Comparison of ENCODE assay signal across 10 cellular contexts in genomic region chr13:44238011-44238421, GRCh38.
DNase-seq lines count a peak whose midpoint lies in the region; ATAC-seq and TF ChIP-seq lines count a peak whose summit lies in the region.
"Had no signal": no experiment of that assay in that cellular context is flagged by ENCODE, and none has a peak within 500 bp of the region (broad histone marks: within the 10 kb centered on the region; RNA-seq: fewer than 3 reads in every experiment).

No MANE protein-coding gene starts in this region.

- 71 to 82% (median 82%) methylated on average over 3 of the region's 3 CpGs for WGBS in psoas muscle, 3 donors

- DNase-seq in AG09319 (ENCODE audit: extremely low read depth, low read depth) = peak; percentile 50
- DNase-seq in SJSA1 (ENCODE audit: low read depth in 1 of 2, low spot score in 2 of 2) = no peak
- DNase-seq in fibroblast of pulmonary artery (ENCODE audit: low read depth) = peak; percentile 62
- DNase-seq in psoas muscle = no peak
- no peak for DNase-seq in activated effector memory CD4-positive, alpha-beta T cell treated with Interleukin-2 at 50 U/mL for 16 hours
- DNase-seq in effector CD4-positive, alpha-beta T cell = no peak
- no peak for DNase-seq in COR-L47 (lab: John Stamatoyannopoulos, UW)
- no peak for DNase-seq in cortex of kidney (lab: John Stamatoyannopoulos, UW)
- DNase-seq: cerebellar nuclear complex, NCI-H2171 had no signal

- H3K9me3 ChIP-seq in SJSA1 (replicated peaks) (no peaks in the 10 kb centered on the region), psoas muscle (no peaks in the 10 kb centered on the region)

- H3K27ac ChIP-seq in SJSA1 (peak overlapping the region; percentile 75), psoas muscle (peak overlapping the region; percentile 92)

- H3K4me1 ChIP-seq in SJSA1 (replicated peaks) = peaks cover 32% of the 10 kb centered on the region
- peaks cover 37% of the 10 kb centered on the region for H3K4me1 ChIP-seq in psoas muscle

- TF ChIP-seq CTCF in AG09319 (IDR thresholded peaks at IDR 0.05; ENCODE audit: low read depth, low read length) = no peak
- no peak for TF ChIP-seq CTCF in fibroblast of pulmonary artery (IDR thresholded peaks at IDR 0.05; ENCODE audit: low read length, missing control alignments)
- TF ChIP-seq CTCF in psoas muscle (IDR thresholded peaks at IDR 0.05) = no peak

- H3K36me3 ChIP-seq in SJSA1 (no peaks in the 10 kb centered on the region), psoas muscle (ENCODE audit: insufficient read depth in 1 of 2, low read depth in 1 of 2) (no peaks in the 10 kb centered on the region)

- H3K27me3 ChIP-seq in SJSA1 (replicated peaks) = no peaks in the 10 kb centered on the region
- H3K27me3 ChIP-seq in psoas muscle (ENCODE audit: insufficient read depth in 3 of 3, low read length in 2 of 3) = no peaks in the 10 kb centered on the region

- ATAC-seq in psoas muscle = no peak

- H3K4me3 ChIP-seq in SJSA1 (no peak overlapping the region), fibroblast of pulmonary artery (replicated peaks; ENCODE audit: low read depth, low read length) (no peak overlapping the region), psoas muscle (no peak overlapping the region)

- intact Hi-C loops in psoas muscle (cut with DNase I) = loop anchor here (2.0 to 10.0 kb wide), 4 partner anchors 41 to 96 kb away; no protein-coding TSS in a partner anchor

Comparison
In these comparisons a context has a peak if more than half of its experiments do, and no peak if none do; other contexts are left out.
1. DNase-seq: peak in AG09319 (single experiment) and fibroblast of pulmonary artery (single experiment); none in SJSA1 (0 of 2), psoas muscle (0 of 2), activated effector memory CD4-positive, alpha-beta T cell treated with Interleukin-2 at 50 U/mL for 16 hours (single experiment), effector CD4-positive, alpha-beta T cell (single experiment), COR-L47 (single experiment) and cortex of kidney (single experiment).